ENCODE assay signal across 8 cellular contexts in genomic region chr1:234154320-234155251, GRCh38.
DNase-seq lines count a peak whose midpoint lies in the region; ATAC-seq and TF ChIP-seq lines count a peak whose summit lies in the region.

No MANE protein-coding gene starts in this region.

- no CpG with 5 or more reads among the region's 7 CpGs for WGBS in mesendoderm (ENCODE audit: extremely low coverage, insufficient coverage, low lambda C conversion rate)

- peak overlapping the region; percentile 19 for H3K56ac ChIP-seq in mesendoderm (ENCODE audit: low read length)

- H3K27me3 ChIP-seq in Loucy (ENCODE audit: insufficient read depth, low read length, poor library complexity, severe bottlenecking) (no peaks in the 10 kb centered on the region), PC-9 (ENCODE audit: insufficient read depth, low read depth) (no peaks in the 10 kb centered on the region), mesendoderm (ENCODE audit: insufficient read depth, low read length, poor library complexity) (no peaks in the 10 kb centered on the region)

- no peak overlapping the region for H4K5ac ChIP-seq in mesendoderm (ENCODE audit: low read length)

- BruUV-seq in PC-9 (replicated peaks; lab: Mats Ljungman, UMichigan): no TSS peak

- H3K36me3 ChIP-seq in Loucy (ENCODE audit: insufficient read depth, low read length) (no peaks in the 10 kb centered on the region), PC-9 (ENCODE audit: low read depth) (no peaks in the 10 kb centered on the region), mesendoderm (ENCODE audit: control insufficient read depth, insufficient read depth, low read length) (no peaks in the 10 kb centered on the region)

- H2BK120ac ChIP-seq in mesendoderm (ENCODE audit: low read depth, low read length): no peak overlapping the region

- no peak overlapping the region for H3K23ac ChIP-seq in mesendoderm (ENCODE audit: low read length)

- H3K9ac ChIP-seq in Loucy (ENCODE audit: low read depth, low read length, poor library complexity, severe bottlenecking) (peak overlapping the region; percentile 33), mesendoderm (ENCODE audit: low read length) (no peak overlapping the region)

- POLR2A ChIA-PET in PC-9 (lab: Charles Lee; ENCODE audit: unreplicated experiment): no interaction called here

- no peaks in the 10 kb centered on the region for H3K79me1 ChIP-seq in mesendoderm (ENCODE audit: low read length)

- H3K4me3 ChIP-seq in AG10803 (ENCODE audit: low read length) (no peak overlapping the region), Loucy (ENCODE audit: low read length, poor library complexity, severe bottlenecking) (no peak overlapping the region), PC-9 (no peak overlapping the region), mesendoderm (ENCODE audit: low read length) (no peak overlapping the region)

- H3K9me2 ChIP-seq in Loucy (replicated peaks; ENCODE audit: low read depth, low read length) (no peaks in the 10 kb centered on the region), PC-9 (ENCODE audit: insufficient read depth) (no peaks in the 10 kb centered on the region)

- DNase-seq in AG10803 (ENCODE audit: low read depth): peak; percentile 77
- peak; percentile 29 to 59 for DNase-seq in PC-9
- DNase-seq in dermis blood vessel endothelial cell: peak; percentile 81
- peak; percentile 95 for DNase-seq in mesendoderm
- no peak for DNase-seq in GDM1 (lab: John Stamatoyannopoulos, UW)

- H4K20me1 ChIP-seq in Loucy (ENCODE audit: insufficient read depth, low read length, poor library complexity, severe bottlenecking) (no peaks in the 10 kb centered on the region), PC-9 (ENCODE audit: insufficient read depth) (no peaks in the 10 kb centered on the region)

- no peak overlapping the region for H2AK5ac ChIP-seq in mesendoderm (ENCODE audit: low read length)

- H3F3A ChIP-seq in Loucy (ENCODE audit: low read depth) (no peaks in the 10 kb centered on the region), PC-9 (ENCODE audit: insufficient read depth, low read depth) (no peaks in the 10 kb centered on the region)

- H3K4me1 ChIP-seq in Loucy (ENCODE audit: insufficient read depth, low read length, poor library complexity, severe bottlenecking): peaks cover 7% of the 10 kb centered on the region
- no peaks in the 10 kb centered on the region for H3K4me1 ChIP-seq in PC-9 (replicated peaks; ENCODE audit: insufficient read depth)
- peaks cover 3% of the 10 kb centered on the region for H3K4me1 ChIP-seq in mesendoderm (ENCODE audit: control insufficient read depth, low read depth, low read length)

- no peak overlapping the region for H2BK15ac ChIP-seq in mesendoderm (replicated peaks; ENCODE audit: low read depth)

- TF ChIP-seq CTCF in AG10803 (conservative IDR thresholded peaks at IDR 0.05; ENCODE audit: low read length) (peak; percentile 76), GM12874 (IDR thresholded peaks at IDR 0.05; ENCODE audit: insufficient read depth, low read depth, low read length) (peak; percentile 57), Loucy (conservative IDR thresholded peaks at IDR 0.05; ENCODE audit: low read length) (peak; percentile 93), PC-9 (conservative IDR thresholded peaks at IDR 0.05) (peak; percentile 97)

- no peak overlapping the region for H4K8ac ChIP-seq in mesendoderm (ENCODE audit: low read depth, low read length)

- H3K4me2 ChIP-seq in Loucy (ENCODE audit: low read depth, low read length, poor library complexity, severe bottlenecking): peak overlapping the region; percentile 6
- H3K4me2 ChIP-seq in PC-9: no peak overlapping the region
- no peak overlapping the region for H3K4me2 ChIP-seq in mesendoderm (ENCODE audit: low read length)

- no peak for ATAC-seq in GM21447 (IDR thresholded peaks at IDR 0.05; ENCODE audit: unreplicated experiment)

- CTCF ChIA-PET in PC-9 (lab: Charles Lee): no interaction called here

- intact Hi-C loops in PC-9 (cut with micrococcal nuclease; ENCODE audit: unreplicated experiment): loop anchor here (1.0 to 5.0 kb wide), 3 partner anchors 60 to 173 kb away; no protein-coding TSS in a partner anchor

- H2AFZ ChIP-seq in Loucy (ENCODE audit: low read length) (peak overlapping the region; percentile 70), PC-9 (no peak overlapping the region)

- H3K79me2 ChIP-seq in Loucy (ENCODE audit: insufficient read depth, low read length) (no peaks in the 10 kb centered on the region), PC-9 (ENCODE audit: low read depth) (no peaks in the 10 kb centered on the region), mesendoderm (ENCODE audit: control insufficient read depth, insufficient read depth, low read length) (no peaks in the 10 kb centered on the region)

- no peaks in the 10 kb centered on the region for H3K9me3 ChIP-seq in Loucy (ENCODE audit: insufficient read depth, low read depth, low read length)
- H3K9me3 ChIP-seq in PC-9 (ENCODE audit: insufficient read depth, low read depth): no peaks in the 10 kb centered on the region

- H3K18ac ChIP-seq in mesendoderm (ENCODE audit: low read length): no peak overlapping the region

- H3K27ac ChIP-seq in PC-9 (no peak overlapping the region), mesendoderm (ENCODE audit: low read depth, low read length) (no peak overlapping the region)

- no peak overlapping the region for H2BK5ac ChIP-seq in mesendoderm (ENCODE audit: low read length)

- H3K4ac ChIP-seq in mesendoderm (ENCODE audit: low read depth, low read length): no peak overlapping the region
